In the genomic region with DNA sequence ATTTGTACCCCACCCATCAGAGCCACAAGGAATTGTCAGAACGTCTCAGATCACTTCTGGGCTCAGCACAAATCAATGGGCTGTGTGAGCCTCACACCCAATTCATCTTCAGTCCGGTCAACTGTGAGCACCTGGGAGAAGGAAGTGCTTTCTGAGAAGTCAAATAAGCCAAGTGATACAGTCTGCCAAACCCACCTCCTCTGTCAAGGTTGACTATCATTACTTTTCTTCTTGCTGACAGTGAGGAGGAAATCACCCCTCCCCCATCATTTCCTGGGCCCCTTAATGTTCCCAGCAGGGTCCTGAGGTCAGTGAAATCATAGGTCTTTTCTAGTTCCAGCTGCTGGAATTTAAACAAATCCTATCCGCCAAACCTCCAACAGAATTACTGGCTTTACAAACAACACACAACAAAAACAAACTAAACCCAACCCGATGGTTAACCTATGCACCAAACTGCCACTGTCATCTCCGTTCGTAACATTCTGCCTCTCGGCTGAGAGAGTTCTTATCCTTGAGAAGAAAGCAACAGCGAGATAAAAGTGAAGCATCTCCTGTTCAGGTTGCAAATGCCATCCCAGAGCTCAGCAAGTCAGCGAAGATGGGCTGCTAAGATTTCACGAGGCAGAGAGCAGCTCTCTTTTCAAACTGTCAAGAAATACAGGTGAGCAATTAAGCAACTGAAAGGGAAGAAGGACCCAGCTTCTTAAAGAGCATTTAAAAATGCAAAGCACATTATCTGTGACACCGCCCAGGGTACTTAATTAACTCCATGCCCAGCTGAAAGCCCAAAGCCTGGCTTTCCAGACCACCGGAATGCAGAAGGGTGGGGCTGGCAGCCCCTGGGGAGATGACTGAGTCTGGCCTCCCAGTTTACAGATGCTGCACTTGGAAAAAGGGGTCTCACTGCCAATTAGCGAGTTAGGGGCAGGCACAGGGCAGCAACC, we compare ENCODE assay signal across 1 cellular context.
A peak's percentile ranks its signal among the peaks of the same experiment; 100 is the strongest.
TF ChIP-seq lines count a peak whose summit lies in the region.

No MANE protein-coding gene starts in this region.

TF ChIP-seq in H1, 55 proteins besides CTCF, POLR2A, EP300 and RAD21:
- TF ChIP-seq NANOG (IDR thresholded peaks at IDR 0.05; ENCODE audit: insufficient read depth, low read depth, low read length, poor library complexity, severe bottlenecking) (peak; percentile 29), SP1 (IDR thresholded peaks at IDR 0.05; ENCODE audit: low read depth, low read length) (peak; percentile 46; the same call in 1 of the 2 replicates), GTF2F1 (IDR thresholded peaks at IDR 0.05; ENCODE audit: borderline replicate concordance, low read depth, low read length) (no peak), CEBPB (IDR thresholded peaks at IDR 0.05; ENCODE audit: low read depth, low read length) (no peak), TEAD4 (IDR thresholded peaks at IDR 0.05; ENCODE audit: low read depth, low read length) (0 out of 2 replicates have a peak, but pooled peaks have one; percentile 14), PHF8 (conservative IDR thresholded peaks at IDR 0.05; ENCODE audit: low read depth, low read length) (no peak)
TF ChIP-seq in H1: peak in this region for 3.
